In genomic region chr10:129467346-129468119, GRCh38 we compare ENCODE assay signal across 8 cellular contexts. TPM values are rescaled to one million over a fixed set of nuclear protein-coding genes. Genes with fewer than 3 reads are reported as not detected.
DNase-seq lines count a peak whose midpoint lies in the region; ATAC-seq lines count a peak whose summit lies in the region.

No MANE protein-coding gene starts in this region.

- intact Hi-C loops in activated T-helper 1 cell treated with anti-CD3 and anti-CD28 coated beads, Interleukin-12 subunit alpha, Interleukin-12 subunit beta, Interleukin-2, Interleukin-4 antibody, amounts not matched to agents 30 ng/mL and 10 ng/mL and 1 ng/mL, durations not matched to agents 14 hours and 24 hours and 36 hours (cut with micrococcal nuclease) = loop anchor here (1.0 to 10.0 kb wide), 5 partner anchors 433 to 1420 kb away; partner anchors contain the start of genes C10orf143 and MKI67
- intact Hi-C loops in left cardiac atrium (cut with DNase I) = no loop called here

- DNase-seq in activated T-helper 1 cell treated with anti-CD3 and anti-CD28 coated beads, Interleukin-12 subunit alpha, Interleukin-12 subunit beta, Interleukin-2, Interleukin-4 antibody, amounts not matched to agents 30 ng/mL and 10 ng/mL and 1 ng/mL, durations not matched to agents 14 hours and 24 hours and 36 hours (ENCODE audit: low spot score) = no peak
- DNase-seq in left cardiac atrium (peak; percentile 36), renal cortical epithelial cell (ENCODE audit: low read depth) (peak; percentile 17), hepatic stellate cell (ENCODE audit: low spot score) (no peak), NCI-H2107 treated with DMSO at 0.1 percent for 48 hours (lab: John Stamatoyannopoulos, UW; ENCODE audit: unreplicated experiment) (no peak), midbrain (lab: John Stamatoyannopoulos, UW) (no peak)

- ATAC-seq in GM18867 (IDR thresholded peaks at IDR 0.05; ENCODE audit: unreplicated experiment) = peak; percentile 6
- ATAC-seq in HG03159 (IDR thresholded peaks at IDR 0.05; ENCODE audit: unreplicated experiment) = peak; percentile 3
- peak; percentile 8 to 17 for ATAC-seq in left cardiac atrium

- H3K27ac Mint-ChIP-seq in activated T-helper 1 cell treated with anti-CD3 and anti-CD28 coated beads, Interleukin-12 subunit alpha, Interleukin-12 subunit beta, Interleukin-2, Interleukin-4 antibody, amounts not matched to agents 30 ng/mL and 10 ng/mL and 1 ng/mL, durations not matched to agents 14 hours and 24 hours and 36 hours = peak overlapping the region; percentile 65

- H3K4me1 Mint-ChIP-seq in activated T-helper 1 cell treated with anti-CD3 and anti-CD28 coated beads, Interleukin-12 subunit alpha, Interleukin-12 subunit beta, Interleukin-2, Interleukin-4 antibody, amounts not matched to agents 30 ng/mL and 10 ng/mL and 1 ng/mL, durations not matched to agents 14 hours and 24 hours and 36 hours (ENCODE audit: low read depth) = peaks cover 7% of the 10 kb centered on the region

- H3K36me3 Mint-ChIP-seq in activated T-helper 1 cell treated with anti-CD3 and anti-CD28 coated beads, Interleukin-12 subunit alpha, Interleukin-12 subunit beta, Interleukin-2, Interleukin-4 antibody, amounts not matched to agents 30 ng/mL and 10 ng/mL and 1 ng/mL, durations not matched to agents 14 hours and 24 hours and 36 hours (ENCODE audit: low read depth) = no peaks in the 10 kb centered on the region

- no peaks in the 10 kb centered on the region for H3K9me3 Mint-ChIP-seq in activated T-helper 1 cell treated with anti-CD3 and anti-CD28 coated beads, Interleukin-12 subunit alpha, Interleukin-12 subunit beta, Interleukin-2, Interleukin-4 antibody, amounts not matched to agents 30 ng/mL and 10 ng/mL and 1 ng/mL, durations not matched to agents 14 hours and 24 hours and 36 hours

- peaks cover 2% of the 10 kb centered on the region for H3K27me3 Mint-ChIP-seq in activated T-helper 1 cell treated with anti-CD3 and anti-CD28 coated beads, Interleukin-12 subunit alpha, Interleukin-12 subunit beta, Interleukin-2, Interleukin-4 antibody, amounts not matched to agents 30 ng/mL and 10 ng/mL and 1 ng/mL, durations not matched to agents 14 hours and 24 hours and 36 hours (ENCODE audit: insufficient read depth)

- peak overlapping the region; percentile 84 for H3K4me3 Mint-ChIP-seq in activated T-helper 1 cell treated with anti-CD3 and anti-CD28 coated beads, Interleukin-12 subunit alpha, Interleukin-12 subunit beta, Interleukin-2, Interleukin-4 antibody, amounts not matched to agents 30 ng/mL and 10 ng/mL and 1 ng/mL, durations not matched to agents 14 hours and 24 hours and 36 hours

RNA-seq across cellular contexts. Expression of gene MGMT, which starts 0.5 kb away (rescaled TPM):
- total RNA-seq in activated T-helper 1 cell treated with anti-CD3 and anti-CD28 coated beads, Interleukin-12 subunit alpha, Interleukin-12 subunit beta, Interleukin-2, Interleukin-4 antibody, amounts not matched to agents 30 ng/mL and 10 ng/mL and 1 ng/mL, durations not matched to agents 14 hours and 24 hours and 36 hours = 18.8 and 19.6 TPM in 2 replicates
- total RNA-seq in left cardiac atrium = 10 to 100 TPM; 10.1 to 15.7 TPM
- total RNA-seq in renal cortical epithelial cell = 22.7 and 37.7 TPM in 2 replicates

Comparison
In these comparisons a context has a peak if more than half of its experiments do, and no peak if none do; other contexts are left out.
1. DNase-seq: peak in left cardiac atrium (single experiment) and renal cortical epithelial cell (single experiment); none in activated T-helper 1 cell treated with anti-CD3 and anti-CD28 coated beads, Interleukin-12 subunit alpha, Interleukin-12 subunit beta, Interleukin-2, Interleukin-4 antibody, amounts not matched to agents 30 ng/mL and 10 ng/mL and 1 ng/mL, durations not matched to agents 14 hours and 24 hours and 36 hours (single experiment), hepatic stellate cell (single experiment), NCI-H2107 treated with DMSO at 0.1 percent for 48 hours (single experiment) and midbrain (single experiment).
2. Peak in every context shown above with its lines, with median percentiles within 50 percentile points of each other: ATAC-seq.